In the genomic region with DNA sequence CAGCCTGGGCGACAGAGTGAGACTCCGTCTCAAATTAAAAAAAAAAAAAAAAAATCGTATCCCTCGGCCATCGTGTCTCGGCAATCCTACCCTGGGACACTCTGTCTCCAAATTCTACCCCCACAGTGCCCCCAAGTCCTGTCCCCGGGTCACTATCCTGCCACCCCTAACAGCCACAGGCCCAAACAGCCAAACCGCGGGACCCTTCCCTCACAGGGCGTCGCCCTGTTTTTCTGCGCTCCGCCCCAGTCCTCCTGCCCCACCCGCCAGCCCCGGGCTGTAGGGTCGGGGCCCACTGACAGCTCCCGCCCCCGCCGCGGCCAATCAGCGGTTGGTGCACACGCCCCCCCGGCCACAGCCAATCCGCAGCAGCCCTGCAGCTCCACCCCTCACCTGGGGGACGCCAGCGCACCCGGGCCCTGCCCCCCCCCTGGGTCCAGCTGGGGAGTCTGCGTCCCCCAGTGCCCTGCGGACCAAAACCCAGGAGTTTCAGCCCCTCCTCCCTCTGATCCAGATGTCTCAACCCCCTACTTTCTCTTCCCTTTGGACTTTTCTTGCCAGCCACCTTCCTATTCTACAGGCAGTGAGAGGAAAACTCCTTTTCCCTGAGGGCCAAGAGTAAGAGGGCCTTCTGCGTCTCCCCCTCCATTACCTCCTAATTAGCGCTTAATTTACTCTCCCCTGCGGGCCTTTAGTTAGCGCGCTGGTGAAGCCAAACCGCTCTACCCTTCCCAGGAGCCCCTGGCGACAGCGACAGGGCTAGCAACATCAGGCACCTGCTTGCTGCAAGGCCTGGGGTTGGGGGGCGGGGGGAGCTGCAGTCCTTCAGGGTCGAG, we compare ENCODE assay signal across 9 cellular contexts. TPM values are rescaled to one million over a fixed set of nuclear protein-coding genes. Genes with fewer than 3 reads are reported as not detected.
DNase-seq lines count a peak whose midpoint lies in the region; ATAC-seq, FAIRE-seq and TF ChIP-seq lines count a peak whose summit lies in the region.
"Had no signal": no experiment of that assay in that cellular context is flagged by ENCODE, and none has a peak within 500 bp of the region (broad histone marks: within the 10 kb centered on the region; RNA-seq: fewer than 3 reads in every experiment).

No MANE protein-coding gene starts in this region.

- peak overlapping the region; percentile 82 for H3K4me3 Mint-ChIP-seq in activated naive CD8-positive, alpha-beta T cell treated with anti-CD3 and anti-CD28 coated beads, Interleukin-2, amount 50 U/mL, for 24 hours

- peaks cover 20% of the 10 kb centered on the region for H3K4me1 Mint-ChIP-seq in activated naive CD8-positive, alpha-beta T cell treated with anti-CD3 and anti-CD28 coated beads, Interleukin-2, amount 50 U/mL, for 24 hours

- H3K36me3 Mint-ChIP-seq in activated naive CD8-positive, alpha-beta T cell treated with anti-CD3 and anti-CD28 coated beads, Interleukin-2, amount 50 U/mL, for 24 hours (ENCODE audit: low read depth) = no peaks in the 10 kb centered on the region

- H3K9ac ChIP-seq in KMS-11 = peak overlapping the region; percentile 85

- H3K27me3 Mint-ChIP-seq in activated naive CD8-positive, alpha-beta T cell treated with anti-CD3 and anti-CD28 coated beads, Interleukin-2, amount 50 U/mL, for 24 hours = no peaks in the 10 kb centered on the region

- H3K4me2 ChIP-seq in A549 = peak overlapping the region; percentile 80
- H3K4me2 ChIP-seq in KMS-11 = peak overlapping the region; percentile 100

- no peaks in the 10 kb centered on the region for H3K27me3 ChIP-seq in KMS-11 (ENCODE audit: insufficient read depth, low read depth)
- H3K27me3 ChIP-seq in SJCRH30 = no peaks in the 10 kb centered on the region
- no peaks in the 10 kb centered on the region for H3K27me3 ChIP-seq in pancreas

- no peak for TF ChIP-seq POLR2A in A549 (IDR thresholded peaks at IDR 0.05; ENCODE audit: low read length)

- TF ChIP-seq CTCF in A549 (IDR thresholded peaks at IDR 0.05) (no peak), KMS-11 (conservative IDR thresholded peaks at IDR 0.05; ENCODE audit: low read depth, low read length) (no peak), pancreas (IDR thresholded peaks at IDR 0.05) (no peak)

- TF ChIP-seq EP300 in A549 (IDR thresholded peaks at IDR 0.05) = no peak

- no peak overlapping the region for H3K27ac Mint-ChIP-seq in activated naive CD8-positive, alpha-beta T cell treated with anti-CD3 and anti-CD28 coated beads, Interleukin-2, amount 50 U/mL, for 24 hours

- CTCF ChIA-PET in A549 (lab: Yijun Ruan, JAX) = interaction anchor here (1.1 to 9.7 kb wide), 11 partner anchors 9 to 158 kb away, joined by 3 to 138 read pairs (median 13); a partner anchor contains a TSS

- H3K9me3 Mint-ChIP-seq in activated naive CD8-positive, alpha-beta T cell treated with anti-CD3 and anti-CD28 coated beads, Interleukin-2, amount 50 U/mL, for 24 hours = no peaks in the 10 kb centered on the region

- H2AFZ ChIP-seq in KMS-11 (ENCODE audit: low read depth) = peak overlapping the region; percentile 89

- H3K9me3 ChIP-seq in A549 = no peaks in the 10 kb centered on the region
- H3K9me3 ChIP-seq in SJCRH30 (replicated peaks) = no peaks in the 10 kb centered on the region
- H3K9me3 ChIP-seq in pancreas = no peaks in the 10 kb centered on the region

- peak; percentile 53 to 66 for DNase-seq in A549 (ENCODE audit: low read depth in 1 of 2, low spot score in 1 of 2)
- DNase-seq in SJCRH30 = peak; percentile 86 to 90
- DNase-seq in activated naive CD8-positive, alpha-beta T cell treated with anti-CD3 and anti-CD28 coated beads, Interleukin-2, amount 50 U/mL, for 24 hours = peak; percentile 76
- DNase-seq in Right ventricle myocardium superior = peak; percentile 93
- DNase-seq in pancreas = peak; percentile 91 to 98 (median 96)
- peak; percentile 91 for DNase-seq in ureter (ENCODE audit: low spot score)

- no peaks in the 10 kb centered on the region for H3K36me3 ChIP-seq in KMS-11 (ENCODE audit: insufficient read depth)
- no peaks in the 10 kb centered on the region for H3K36me3 ChIP-seq in SJCRH30
- no peaks in the 10 kb centered on the region for H3K36me3 ChIP-seq in pancreas

- peak; percentile 7 to 31; a peak in 3 of 6 replicates for ATAC-seq in A549
- peak; percentile 61 for ATAC-seq in GM18909 (IDR thresholded peaks at IDR 0.05; ENCODE audit: poor library complexity, unreplicated experiment)
- peak; percentile 56 for ATAC-seq in activated naive CD8-positive, alpha-beta T cell treated with anti-CD3 and anti-CD28 coated beads, Interleukin-2, amount 50 U/mL, for 24 hours
- peak; percentile 90 for ATAC-seq in Right ventricle myocardium superior (ENCODE audit: poor library complexity)
- ATAC-seq in pancreas = peak; percentile 80 to 88 (median 85)

- H3K27ac ChIP-seq in A549 = peak overlapping the region in 1 of 2 experiments; percentile 87; a peak in 2 of 6 replicates
- H3K27ac ChIP-seq in KMS-11 = peak overlapping the region; percentile 73
- no peak overlapping the region for H3K27ac ChIP-seq in SJCRH30
- H3K27ac ChIP-seq in pancreas = peak overlapping the region; percentile 88 to 95 (median 90)

- POLR2A ChIA-PET in A549 (lab: Yijun Ruan, JAX) = no interaction called here

- FAIRE-seq in A549 (lab: Jason Lieb, UNC) (no peak), pancreas (lab: Jason Lieb, UNC) (no peak)
- FAIRE-seq: G401.6 had no signal

- H4K20me1 ChIP-seq in KMS-11 (ENCODE audit: insufficient read depth) = no peaks in the 10 kb centered on the region

- intact Hi-C loops in Right ventricle myocardium superior (cut with DNase I) = no loop called here
- intact Hi-C loops in pancreas (cut with DNase I) = no loop called here

- peak overlapping the region; percentile 59; the same call in 2 of the 3 replicates for H3K4me3 ChIP-seq in A549
- no peak overlapping the region for H3K4me3 ChIP-seq in KMS-11 (IDR thresholded peaks at IDR 0.05; ENCODE audit: insufficient read depth, low read depth, low read length)
- peak overlapping the region; percentile 59 for H3K4me3 ChIP-seq in SJCRH30
- H3K4me3 ChIP-seq in pancreas = peak overlapping the region; percentile 51 to 69 (median 56)

- peaks cover 27% of the 10 kb centered on the region for H3K4me1 ChIP-seq in A549
- H3K4me1 ChIP-seq in KMS-11 (ENCODE audit: low read depth, poor library complexity, severe bottlenecking) = peaks cover 73% of the 10 kb centered on the region
- H3K4me1 ChIP-seq in SJCRH30 = peaks cover 11% of the 10 kb centered on the region; the same call in 1 of the 2 replicates
- H3K4me1 ChIP-seq in pancreas = peaks cover 13 to 22% (median 16%) of the 10 kb centered on the region in 3 donors

- peaks cover 26% of the 10 kb centered on the region for H3K79me2 ChIP-seq in KMS-11 (ENCODE audit: insufficient read depth, low read depth)

- no peak for TF ChIP-seq RAD21 in A549 (conservative IDR thresholded peaks at IDR 0.05 in 1 of 2, IDR thresholded peaks at IDR 0.05 in 1 of 2)

- 56% methylated on average over 33 of the region's 39 CpGs for WGBS in A549 (ENCODE audit: missing lambda C conversion rate)
- WGBS in pancreas, 2 donors = 4% methylated on average over 35 to 39 of the region's 39 CpGs

RNA-seq across cellular contexts. Expression of a gene that starts 1.5 kb away (rescaled TPM):
- 30.4 and 31.9 TPM in 2 replicates for polyA plus RNA-seq in A549 (2011; rRNA removed)
- polyA plus RNA-seq in A549 (2012; cell fraction: cytosol; rRNA removed) = 93.7 and 119 TPM in 2 replicates
- polyA plus RNA-seq in A549 (2012; cell fraction: nucleus; rRNA removed) = 166 and 195 TPM in 2 replicates
- polyA plus RNA-seq in A549 (2017; fragmentation: RNase III; extraction: RNeasy Plus Mini Kit Qiagen cat#74134 plus additional on column Dnase treatment) = 46.4 to 47.9 TPM (median 47.2 TPM) in 3 replicates
- 35.4 and 36.8 TPM in 2 replicates for polyA minus RNA-seq in A549 (2011; rRNA and poly(A)+ RNA removed)
- 31.7 and 36.0 TPM in 2 replicates for total RNA-seq in SJCRH30 (2014; rRNA removed; shearing (Covaris generic))
- 59.5 TPM for total RNA-seq in Right ventricle myocardium superior
- total RNA-seq in pancreas = 10 to 100 TPM; 26.6 to 53.8 (median 36.3) TPM
- polyA plus RNA-seq in pancreas = 10 to 100 TPM; 59.7 to 91.8 TPM
- total RNA-seq in ureter = 170 TPM

RNA-seq across cellular contexts. Expression of a gene that starts 24.0 kb away (rescaled TPM):
- 8.1 and 11.1 TPM in 2 replicates for polyA plus RNA-seq in A549 (2011; rRNA removed)
- polyA plus RNA-seq in A549 (2012; cell fraction: cytosol; rRNA removed) = 13.6 and 15.8 TPM in 2 replicates
- 19.8 and 22.5 TPM in 2 replicates for polyA plus RNA-seq in A549 (2012; cell fraction: nucleus; rRNA removed)
- polyA plus RNA-seq in A549 (2017; fragmentation: RNase III; extraction: RNeasy Plus Mini Kit Qiagen cat#74134 plus additional on column Dnase treatment) = 10.6 to 20.9 TPM (median 19.5 TPM) in 3 replicates
- 5.8 TPM in 2 replicates for polyA minus RNA-seq in A549 (2011; rRNA and poly(A)+ RNA removed)
- not detected in 2 replicates for total RNA-seq in SJCRH30 (2014; rRNA removed; shearing (Covaris generic))
- 1.9 TPM for total RNA-seq in Right ventricle myocardium superior
- total RNA-seq in pancreas = 1 to 10 TPM in 4 of 6 donors, under 1 TPM in 2; 0.69 to 4.0 (median 1.7) TPM
- polyA plus RNA-seq in pancreas = 10 to 100 TPM in 1 of 2 donors, 1 to 10 TPM in 1; 8.5 to 25.4 TPM
- total RNA-seq in ureter = 24.4 TPM

RNA-seq across cellular contexts. Expression of a gene that starts 56.1 kb away (rescaled TPM):
- 0.34 and 0.42 TPM in 2 replicates for polyA plus RNA-seq in A549 (2011; rRNA removed)
- 0.36 and 0.52 TPM in 2 replicates for polyA plus RNA-seq in A549 (2012; cell fraction: cytosol; rRNA removed)
- polyA plus RNA-seq in A549 (2012; cell fraction: nucleus; rRNA removed) = 0.97 TPM in 2 replicates
- polyA plus RNA-seq in A549 (2017; fragmentation: RNase III; extraction: RNeasy Plus Mini Kit Qiagen cat#74134 plus additional on column Dnase treatment) = 0.46 to 0.78 TPM (median 0.47 TPM) in 3 replicates
- polyA minus RNA-seq in A549 (2011; rRNA and poly(A)+ RNA removed) = 0.39 TPM in 1 of 2 replicates, not detected in the other
- 19.3 and 26.6 TPM in 2 replicates for total RNA-seq in SJCRH30 (2014; rRNA removed; shearing (Covaris generic))
- 17.7 TPM for total RNA-seq in Right ventricle myocardium superior
- 10 to 100 TPM in 2 of 6 donors, 1 to 10 TPM in 4; 5.9 to 19.7 (median 8.7) TPM for total RNA-seq in pancreas
- polyA plus RNA-seq in pancreas = 10 to 100 TPM; 18.2 to 28.3 TPM
- total RNA-seq in ureter = 23.0 TPM

RNA-seq across cellular contexts. Expression of a gene that starts 57.0 kb away (rescaled TPM):
- polyA plus RNA-seq in A549 (2011; rRNA removed) (0.06 TPM in 1 of 2 replicates, not detected in the other), A549 (2017; fragmentation: RNase III; extraction: RNeasy Plus Mini Kit Qiagen cat#74134 plus additional on column Dnase treatment) (not detected in 3 replicates), pancreas (not detected)
- not detected in 2 replicates for polyA plus RNA-seq in A549 (2012; cell fraction: cytosol; rRNA removed)
- polyA plus RNA-seq in A549 (2012; cell fraction: nucleus; rRNA removed) = 0.16 TPM in 1 of 2 replicates, not detected in the other
- polyA minus RNA-seq in A549 (2011; rRNA and poly(A)+ RNA removed) = not detected in 2 replicates
- total RNA-seq in SJCRH30 (2014; rRNA removed; shearing (Covaris generic)) = not detected in 2 replicates
- total RNA-seq in Right ventricle myocardium superior (not detected), pancreas (under 1 TPM in 1 of 6 donors, not detected in 5; 0.51 TPM), ureter (not detected)

RNA-seq across cellular contexts. Expression of a gene that starts 59.9 kb away (rescaled TPM):
- polyA plus RNA-seq in A549 (2011; rRNA removed) (1.4 and 1.5 TPM in 2 replicates), A549 (2017; fragmentation: RNase III; extraction: RNeasy Plus Mini Kit Qiagen cat#74134 plus additional on column Dnase treatment) (0.05 to 0.13 TPM (median 0.09 TPM) in 3 replicates), pancreas (10 to 100 TPM in 1 of 2 donors, 1 to 10 TPM in 1; 7.7 to 12.7 TPM)
- polyA plus RNA-seq in A549 (2012; cell fraction: cytosol; rRNA removed) = 0.17 and 0.21 TPM in 2 replicates
- 0.20 and 0.55 TPM in 2 replicates for polyA plus RNA-seq in A549 (2012; cell fraction: nucleus; rRNA removed)
- 1.0 and 1.1 TPM in 2 replicates for polyA minus RNA-seq in A549 (2011; rRNA and poly(A)+ RNA removed)
- not detected in 2 replicates for total RNA-seq in SJCRH30 (2014; rRNA removed; shearing (Covaris generic))
- total RNA-seq in Right ventricle myocardium superior (1.8 TPM), pancreas (10 to 100 TPM in 4 of 6 donors, 1 to 10 TPM in 2; 6.5 to 29.7 (median 12.6) TPM), ureter (5.0 TPM)

Comparison
In these comparisons a context has a peak if more than half of its experiments do, and no peak if none do; other contexts are left out.
1. ATAC-seq: peak in every context shown above with its lines; median percentile 90 in Right ventricle myocardium superior; 85 in pancreas; 61 in GM18909; 56 in activated naive CD8-positive, alpha-beta T cell treated with anti-CD3 and anti-CD28 coated beads, Interleukin-2, amount 50 U/mL, for 24 hours; 19 in A549.